In the genomic region with DNA sequence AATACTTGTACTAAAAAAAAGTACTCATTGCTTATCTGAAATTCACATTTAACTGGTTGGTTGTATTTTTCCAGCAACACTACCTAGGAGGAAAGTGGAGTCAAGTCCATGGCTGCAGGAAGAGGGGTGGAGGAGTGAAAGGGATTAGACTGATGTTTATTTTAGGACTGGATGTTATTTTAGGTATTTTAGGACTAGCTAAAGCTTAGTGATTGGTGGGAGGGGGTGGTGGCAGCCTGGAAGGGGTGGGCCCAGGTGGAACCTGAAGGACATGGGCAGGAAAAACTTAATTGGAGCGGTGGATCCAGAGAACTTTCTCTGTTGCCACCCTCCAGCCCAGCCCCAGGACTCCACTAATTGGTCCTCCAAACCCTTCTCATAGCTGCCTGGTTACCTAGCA, we compare ENCODE assay signal across 1 cellular context.
TF ChIP-seq lines count a peak whose summit lies in the region.

No MANE protein-coding gene starts in this region.

TF ChIP-seq in HepG2, 621 proteins besides CTCF, POLR2A, EP300 and RAD21 (continued from another document):
- TF ChIP-seq, protein P1, sequence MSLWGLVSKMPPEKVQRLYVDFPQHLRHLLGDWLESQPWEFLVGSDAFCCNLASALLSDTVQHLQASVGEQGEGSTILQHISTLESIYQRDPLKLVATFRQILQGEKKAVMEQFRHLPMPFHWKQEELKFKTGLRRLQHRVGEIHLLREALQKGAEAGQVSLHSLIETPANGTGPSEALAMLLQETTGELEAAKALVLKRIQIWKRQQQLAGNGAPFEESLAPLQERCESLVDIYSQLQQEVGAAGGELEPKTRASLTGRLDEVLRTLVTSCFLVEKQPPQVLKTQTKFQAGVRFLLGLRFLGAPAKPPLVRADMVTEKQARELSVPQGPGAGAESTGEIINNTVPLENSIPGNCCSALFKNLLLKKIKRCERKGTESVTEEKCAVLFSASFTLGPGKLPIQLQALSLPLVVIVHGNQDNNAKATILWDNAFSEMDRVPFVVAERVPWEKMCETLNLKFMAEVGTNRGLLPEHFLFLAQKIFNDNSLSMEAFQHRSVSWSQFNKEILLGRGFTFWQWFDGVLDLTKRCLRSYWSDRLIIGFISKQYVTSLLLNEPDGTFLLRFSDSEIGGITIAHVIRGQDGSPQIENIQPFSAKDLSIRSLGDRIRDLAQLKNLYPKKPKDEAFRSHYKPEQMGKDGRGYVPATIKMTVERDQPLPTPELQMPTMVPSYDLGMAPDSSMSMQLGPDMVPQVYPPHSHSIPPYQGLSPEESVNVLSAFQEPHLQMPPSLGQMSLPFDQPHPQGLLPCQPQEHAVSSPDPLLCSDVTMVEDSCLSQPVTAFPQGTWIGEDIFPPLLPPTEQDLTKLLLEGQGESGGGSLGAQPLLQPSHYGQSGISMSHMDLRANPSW (CRISPR knock-in tag; IDR thresholded peaks at IDR 0.05; ENCODE audit: borderline replicate concordance): no peak
- TF ChIP-seq TEAD3 (CRISPR knock-in tag; optimal IDR thresholded peaks at IDR 0.05; ENCODE audit: borderline replicate concordance) (peak; percentile 43), ZSCAN31 (CRISPR knock-in tag; IDR thresholded peaks at IDR 0.05; ENCODE audit: low read depth) (peak; percentile 39; the same call in 1 of the 2 replicates), ZNF777 (CRISPR knock-in tag; IDR thresholded peaks at IDR 0.05) (0 out of 2 replicates have a peak, but pooled peaks have one; percentile 22), ASH2L (IDR thresholded peaks at IDR 0.05; ENCODE audit: insufficient read length, low read depth, low read length) (peak; percentile 16), FOXA1 (IDR thresholded peaks at IDR 0.05) (no peak), FOXA1 (CRISPR knock-in tag; IDR thresholded peaks at IDR 0.05) (peak; percentile 65), ZNF367 (CRISPR knock-in tag; IDR thresholded peaks at IDR 0.05; ENCODE audit: borderline replicate concordance) (no peak), ISL2 (CRISPR knock-in tag; IDR thresholded peaks at IDR 0.05) (peak; percentile 9; the same call in 1 of the 2 replicates), NFE2L1 (CRISPR knock-in tag; IDR thresholded peaks at IDR 0.05; ENCODE audit: borderline replicate concordance) (no peak), MTF2 (CRISPR knock-in tag; IDR thresholded peaks at IDR 0.05; ENCODE audit: borderline replicate concordance) (no peak), RFXANK (CRISPR knock-in tag; IDR thresholded peaks at IDR 0.05) (no peak), MEF2D (CRISPR knock-in tag; IDR thresholded peaks at IDR 0.05) (peak; percentile 90; the same call in 1 of the 2 replicates), PRPF4 (IDR thresholded peaks at IDR 0.05; ENCODE audit: low read depth, low read length, poor library complexity, severe bottlenecking) (no peak), ZKSCAN5 (CRISPR knock-in tag; IDR thresholded peaks at IDR 0.05) (no peak), ZNF746 (CRISPR knock-in tag; IDR thresholded peaks at IDR 0.05) (no peak), NR2C2 (CRISPR knock-in tag; IDR thresholded peaks at IDR 0.05; ENCODE audit: borderline replicate concordance) (no peak), SAP130 (CRISPR knock-in tag; IDR thresholded peaks at IDR 0.05; ENCODE audit: low read depth) (peak; percentile 13; the same call in 1 of the 2 replicates)
- TF ChIP-seq, protein P2, sequence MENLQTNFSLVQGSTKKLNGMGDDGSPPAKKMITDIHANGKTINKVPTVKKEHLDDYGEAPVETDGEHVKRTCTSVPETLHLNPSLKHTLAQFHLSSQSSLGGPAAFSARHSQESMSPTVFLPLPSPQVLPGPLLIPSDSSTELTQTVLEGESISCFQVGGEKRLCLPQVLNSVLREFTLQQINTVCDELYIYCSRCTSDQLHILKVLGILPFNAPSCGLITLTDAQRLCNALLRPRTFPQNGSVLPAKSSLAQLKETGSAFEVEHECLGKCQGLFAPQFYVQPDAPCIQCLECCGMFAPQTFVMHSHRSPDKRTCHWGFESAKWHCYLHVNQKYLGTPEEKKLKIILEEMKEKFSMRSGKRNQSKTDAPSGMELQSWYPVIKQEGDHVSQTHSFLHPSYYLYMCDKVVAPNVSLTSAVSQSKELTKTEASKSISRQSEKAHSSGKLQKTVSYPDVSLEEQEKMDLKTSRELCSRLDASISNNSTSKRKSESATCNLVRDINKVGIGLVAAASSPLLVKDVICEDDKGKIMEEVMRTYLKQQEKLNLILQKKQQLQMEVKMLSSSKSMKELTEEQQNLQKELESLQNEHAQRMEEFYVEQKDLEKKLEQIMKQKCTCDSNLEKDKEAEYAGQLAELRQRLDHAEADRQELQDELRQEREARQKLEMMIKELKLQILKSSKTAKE (CRISPR knock-in tag; IDR thresholded peaks at IDR 0.05; ENCODE audit: borderline replicate concordance): peak; percentile 58; the same call in 1 of the 2 replicates
- TF ChIP-seq, protein P3, sequence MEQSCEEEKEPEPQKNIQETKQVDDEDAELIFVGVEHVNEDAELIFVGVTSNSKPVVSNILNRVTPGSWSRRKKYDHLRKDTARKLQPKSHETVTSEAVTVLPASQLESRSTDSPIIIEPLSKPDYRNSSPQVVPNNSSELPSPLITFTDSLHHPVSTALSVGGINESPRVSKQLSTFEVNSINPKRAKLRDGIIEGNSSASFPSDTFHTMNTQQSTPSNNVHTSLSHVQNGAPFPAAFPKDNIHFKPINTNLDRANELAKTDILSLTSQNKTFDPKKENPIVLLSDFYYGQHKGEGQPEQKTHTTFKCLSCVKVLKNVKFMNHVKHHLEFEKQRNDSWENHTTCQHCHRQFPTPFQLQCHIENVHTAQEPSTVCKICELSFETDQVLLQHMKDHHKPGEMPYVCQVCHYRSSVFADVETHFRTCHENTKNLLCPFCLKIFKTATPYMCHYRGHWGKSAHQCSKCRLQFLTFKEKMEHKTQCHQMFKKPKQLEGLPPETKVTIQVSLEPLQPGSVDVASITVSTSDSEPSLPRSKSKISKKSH (CRISPR knock-in tag; IDR thresholded peaks at IDR 0.05; ENCODE audit: borderline replicate concordance): no peak
- TF ChIP-seq, protein P4, sequence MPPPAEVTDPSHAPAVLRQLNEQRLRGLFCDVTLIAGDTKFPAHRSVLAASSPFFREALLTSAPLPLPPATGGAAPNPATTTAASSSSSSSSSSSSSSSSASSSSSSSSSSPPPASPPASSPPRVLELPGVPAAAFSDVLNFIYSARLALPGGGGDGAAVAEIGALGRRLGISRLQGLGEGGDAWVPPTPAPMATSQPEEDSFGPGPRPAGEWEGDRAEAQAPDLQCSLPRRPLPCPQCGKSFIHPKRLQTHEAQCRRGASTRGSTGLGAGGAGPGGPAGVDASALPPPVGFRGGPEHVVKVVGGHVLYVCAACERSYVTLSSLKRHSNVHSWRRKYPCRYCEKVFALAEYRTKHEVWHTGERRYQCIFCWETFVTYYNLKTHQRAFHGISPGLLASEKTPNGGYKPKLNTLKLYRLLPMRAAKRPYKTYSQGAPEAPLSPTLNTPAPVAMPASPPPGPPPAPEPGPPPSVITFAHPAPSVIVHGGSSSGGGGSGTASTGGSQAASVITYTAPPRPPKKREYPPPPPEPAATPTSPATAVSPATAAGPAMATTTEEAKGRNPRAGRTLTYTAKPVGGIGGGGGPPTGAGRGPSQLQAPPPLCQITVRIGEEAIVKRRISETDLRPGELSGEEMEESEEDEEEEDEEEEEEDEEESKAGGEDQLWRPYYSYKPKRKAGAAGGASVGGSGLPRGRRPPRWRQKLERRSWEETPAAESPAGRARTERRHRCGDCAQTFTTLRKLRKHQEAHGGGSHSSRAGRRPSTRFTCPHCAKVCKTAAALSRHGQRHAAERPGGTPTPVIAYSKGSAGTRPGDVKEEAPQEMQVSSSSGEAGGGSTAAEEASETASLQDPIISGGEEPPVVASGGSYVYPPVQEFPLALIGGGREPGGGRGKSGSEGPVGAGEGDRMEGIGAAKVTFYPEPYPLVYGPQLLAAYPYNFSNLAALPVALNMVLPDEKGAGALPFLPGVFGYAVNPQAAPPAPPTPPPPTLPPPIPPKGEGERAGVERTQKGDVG (CRISPR knock-in tag; IDR thresholded peaks at IDR 0.05; ENCODE audit: borderline replicate concordance): no peak
